ENCODE assay signal across 15 cellular contexts in genomic region chr2:167697194-167697593, GRCh38.
A peak's percentile ranks its signal among the peaks of the same experiment; 100 is the strongest.
DNase-seq lines count a peak whose midpoint lies in the region; ATAC-seq and TF ChIP-seq lines count a peak whose summit lies in the region.
"Had no signal": no experiment of that assay in that cellular context is flagged by ENCODE, and none has a peak within 500 bp of the region (broad histone marks: within the 10 kb centered on the region; RNA-seq: fewer than 3 reads in every experiment).

No MANE protein-coding gene starts in this region.

- no peaks in the 10 kb centered on the region for H3F3A ChIP-seq in GM23248 (ENCODE audit: insufficient read depth)

- H3K27me3 Mint-ChIP-seq in WTC11 (ENCODE audit: low read depth): no peaks in the 10 kb centered on the region
- H3K27me3 Mint-ChIP-seq: B cell; CD4-positive, alpha-beta T cell had no signal

- H3K79me2 ChIP-seq in GM23248 (ENCODE audit: insufficient read depth): no peaks in the 10 kb centered on the region

- H3K36me3 ChIP-seq in HUES48 (ENCODE audit: control insufficient read depth, insufficient read depth, low read length): no peaks in the 10 kb centered on the region
- no peaks in the 10 kb centered on the region for H3K36me3 ChIP-seq in GM23248 (ENCODE audit: low read depth)
- H3K36me3 ChIP-seq: BLaER1 treated with 17β-estradiol and CSF1 and Interleukin-3, amounts not matched to agents 10 nM and 100 nM had no signal

- in situ Hi-C loops in GM23248 (cut with MboI): no loop called here

- H4K20me1 ChIP-seq in GM23248 (ENCODE audit: insufficient read depth): no peaks in the 10 kb centered on the region
- H4K20me1 ChIP-seq: BLaER1 treated with 17β-estradiol and CSF1 and Interleukin-3, amounts not matched to agents 10 nM and 100 nM had no signal

- H3K9me3 ChIP-seq in HUES48 (ENCODE audit: control insufficient read depth, insufficient read depth, low read length) (no peaks in the 10 kb centered on the region), GM23248 (ENCODE audit: low read depth) (no peaks in the 10 kb centered on the region)
- H3K9me3 ChIP-seq: BLaER1 treated with 17β-estradiol and CSF1 and Interleukin-3, amounts not matched to agents 10 nM and 100 nM; Caco-2 had no signal

- H3K4me1 Mint-ChIP-seq in WTC11: peaks cover 38% of the 10 kb centered on the region
- H3K4me1 Mint-ChIP-seq: B cell had no signal

- WGBS in GM23248 (ENCODE audit: low coverage in 1 of 2, low lambda C conversion rate in 2 of 2, missing lambda C conversion rate in 2 of 2), 2 experiments: 6 to 18% methylated on average over 1 of the region's 1 CpG

- H3K9me2 ChIP-seq in GM23248 (ENCODE audit: insufficient read depth): no peaks in the 10 kb centered on the region

- no peak for DNase-seq in WTC11 (ENCODE audit: low spot score)
- DNase-seq in iPS DF 19.7 (ENCODE audit: low read depth, low spot score): peak; percentile 25
- peak; percentile 20 for DNase-seq in iPS-NIHi7 (ENCODE audit: extremely low spot score)
- no peak for DNase-seq in NCI-H524 (lab: John Stamatoyannopoulos, UW)
- no peak for DNase-seq in CD1c-positive myeloid dendritic cell (ENCODE audit: extremely low spot score)
- DNase-seq in KG1 (lab: John Stamatoyannopoulos, UW): no peak
- DNase-seq in GM23248: no peak
- DNase-seq: Caco-2; CD4-positive, alpha-beta T cell; H7; IMR-90 had no signal

- CTCF ChIA-PET in WTC11 (lab: Charles Lee): interaction anchor here (0.9 kb wide), 1 partner anchor 422 kb away, joined by 3 read pairs; no protein-coding TSS in a partner anchor

- H3K4me2 ChIP-seq in GM23248 (ENCODE audit: unreplicated experiment): no peak overlapping the region
- H3K4me2 ChIP-seq: BLaER1 treated with 17β-estradiol and CSF1 and Interleukin-3, amounts not matched to agents 10 nM and 100 nM had no signal

- H3K4me1 ChIP-seq in HUES48 (ENCODE audit: control insufficient read depth, insufficient read depth, low read length) (peaks cover 33% of the 10 kb centered on the region), GM23248 (ENCODE audit: insufficient read depth) (no peaks in the 10 kb centered on the region)
- H3K4me1 ChIP-seq: Caco-2 had no signal

- no peaks in the 10 kb centered on the region for H3K27me3 ChIP-seq in HUES48 (ENCODE audit: control insufficient read depth, insufficient read depth, low read length)
- no peaks in the 10 kb centered on the region for H3K27me3 ChIP-seq in GM23248 (replicated peaks; ENCODE audit: insufficient read depth)
- H3K27me3 ChIP-seq: BLaER1 treated with 17β-estradiol and CSF1 and Interleukin-3, amounts not matched to agents 10 nM and 100 nM had no signal

- no peaks in the 10 kb centered on the region for H3K9me3 Mint-ChIP-seq in WTC11
- H3K9me3 Mint-ChIP-seq: CD4-positive, alpha-beta T cell had no signal

- H3K9ac ChIP-seq in HUES48 (ENCODE audit: low read depth, low read length) (no peak overlapping the region), GM23248 (no peak overlapping the region)
- H3K9ac ChIP-seq: BLaER1 treated with 17β-estradiol and CSF1 and Interleukin-3, amounts not matched to agents 10 nM and 100 nM had no signal

- no peaks in the 10 kb centered on the region for H3K36me3 Mint-ChIP-seq in WTC11

- ATAC-seq in WTC11: peak; percentile 80
- ATAC-seq: K562 had no signal

- peak overlapping the region; percentile 97 for H3K27ac Mint-ChIP-seq in WTC11
- H3K27ac Mint-ChIP-seq: B cell; CD4-positive, alpha-beta T cell had no signal

- no peak overlapping the region for H2AFZ ChIP-seq in GM23248

- TF ChIP-seq CTCF in WTC11 (IDR thresholded peaks at IDR 0.05): no peak

- H3K4me3 Mint-ChIP-seq in WTC11: peak overlapping the region; percentile 6; the same call in 1 of the 2 replicates
- H3K4me3 Mint-ChIP-seq: B cell; CD4-positive, alpha-beta T cell had no signal

- H3K27ac ChIP-seq in HUES48 (ENCODE audit: low read depth, low read length) (peak overlapping the region; percentile 82), GM23248 (no peak overlapping the region)
- H3K27ac ChIP-seq: BLaER1 treated with 17β-estradiol and CSF1 and Interleukin-3, amounts not matched to agents 10 nM and 100 nM had no signal

- POLR2A ChIA-PET in WTC11 (lab: Charles Lee): no interaction called here

- H3K4me3 ChIP-seq in HUES48 (ENCODE audit: low read depth, low read length) (peak overlapping the region; percentile 31), GM23248 (no peak overlapping the region)
- H3K4me3 ChIP-seq: BLaER1 treated with 17β-estradiol and CSF1 and Interleukin-3, amounts not matched to agents 10 nM and 100 nM; K562 had no signal

TF ChIP-seq in WTC11, 78 proteins besides CTCF, POLR2A, EP300 and RAD21:
- TF ChIP-seq JUN (CRISPR knock-in tag; IDR thresholded peaks at IDR 0.05) (no peak), PRRX2 (CRISPR knock-in tag; IDR thresholded peaks at IDR 0.05) (no peak), EMX1 (CRISPR knock-in tag; IDR thresholded peaks at IDR 0.05) (no peak), ZNF671 (CRISPR knock-in tag; IDR thresholded peaks at IDR 0.05) (no peak), RELA (CRISPR knock-in tag; IDR thresholded peaks at IDR 0.05; ENCODE audit: borderline replicate concordance) (no peak), ZSCAN18 (CRISPR knock-in tag; IDR thresholded peaks at IDR 0.05) (0 out of 2 replicates have a peak, but pooled peaks have one; percentile 59), TEAD1 (CRISPR knock-in tag; IDR thresholded peaks at IDR 0.05) (peak; percentile 44; the same call in 1 of the 2 replicates), ERG (CRISPR knock-in tag; IDR thresholded peaks at IDR 0.05) (peak; percentile 36; the same call in 1 of the 2 replicates), E2F1 (CRISPR knock-in tag; IDR thresholded peaks at IDR 0.05) (no peak), IRF2 (CRISPR knock-in tag; IDR thresholded peaks at IDR 0.05; ENCODE audit: borderline replicate concordance, low read depth) (no peak)

Comparison
In these comparisons a context has a peak if more than half of its experiments do, and no peak if none do; other contexts are left out.
1. DNase-seq: peak in iPS DF 19.7 (single experiment) and iPS-NIHi7 (single experiment); none in WTC11 (single experiment), NCI-H524 (0 of 2), CD1c-positive myeloid dendritic cell (single experiment), KG1 (single experiment) and GM23248 (single experiment).